ENCODE assay signal across 10 cellular contexts in the genomic region with DNA sequence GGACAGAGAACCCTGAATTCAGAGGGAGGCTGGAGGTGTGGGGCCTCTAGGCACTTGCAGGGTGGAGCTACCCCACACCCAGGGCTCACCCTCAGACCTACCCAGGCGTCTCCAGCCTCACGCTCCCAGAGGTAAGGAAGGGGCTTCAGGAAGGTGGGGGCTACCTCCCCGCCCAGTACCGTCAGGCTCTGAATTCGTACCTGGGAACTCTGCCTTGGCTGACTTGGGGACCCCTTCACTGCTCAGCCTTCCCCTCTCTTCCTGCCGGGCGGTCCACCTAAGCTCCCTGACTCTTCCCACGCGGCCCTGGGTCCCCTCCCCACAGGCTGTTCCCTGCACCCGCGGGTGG. TPM values are rescaled to one million over a fixed set of nuclear protein-coding genes. Genes with fewer than 3 reads are reported as not detected.
DNase-seq lines count a peak whose midpoint lies in the region; ATAC-seq and TF ChIP-seq lines count a peak whose summit lies in the region.
"Had no signal": no experiment of that assay in that cellular context is flagged by ENCODE, and none has a peak within 500 bp of the region (broad histone marks: within the 10 kb centered on the region; RNA-seq: fewer than 3 reads in every experiment).

No MANE protein-coding gene starts in this region.

- H3K9me3 Mint-ChIP-seq in dendritic cell treated with granulocyte-macrophage colony-stimulating factor and Interleukin-4, amounts not matched to agents 40 ng/mL and 50 ng/mL, for 4 days, result no peaks in the 10 kb centered on the region

- intact Hi-C loops in heart left ventricle (cut with DNase I), result no loop called here
- intact Hi-C loops in cardiac septum (cut with DNase I), result no loop called here
- intact Hi-C loops in dendritic cell treated with granulocyte-macrophage colony-stimulating factor and Interleukin-4, amounts not matched to agents 40 ng/mL and 50 ng/mL, for 4 days (cut with micrococcal nuclease), result no loop called here
- intact Hi-C loops in upper lobe of right lung (cut with DNase I), result no loop called here
- intact Hi-C loops in head of caudate nucleus (cut with DNase I), result no loop called here

- no peak overlapping the region for H3K27ac ChIP-seq in heart left ventricle
- no peak overlapping the region for H3K27ac ChIP-seq in muscle layer of colon (ENCODE audit: low read depth, low read length)
- no peak overlapping the region for H3K27ac ChIP-seq in upper lobe of right lung

- peak overlapping the region in 11 of 12 donors; percentile 19 to 58 (median 44) for H3K4me3 ChIP-seq in heart left ventricle
- H3K4me3 ChIP-seq in muscle layer of colon (ENCODE audit: low read depth in 1 of 2, low read length in 2 of 2), result peak overlapping the region; percentile 32 to 42
- peak overlapping the region; percentile 50 for H3K4me3 ChIP-seq in upper lobe of right lung

- no peak for TF ChIP-seq CTCF in heart left ventricle (IDR thresholded peaks at IDR 0.05)
- no peak for TF ChIP-seq CTCF in upper lobe of right lung (IDR thresholded peaks at IDR 0.05)

- peak overlapping the region; percentile 85 for H3K4me3 Mint-ChIP-seq in dendritic cell treated with granulocyte-macrophage colony-stimulating factor and Interleukin-4, amounts not matched to agents 40 ng/mL and 50 ng/mL, for 4 days

- H3K4me1 Mint-ChIP-seq in dendritic cell treated with granulocyte-macrophage colony-stimulating factor and Interleukin-4, amounts not matched to agents 40 ng/mL and 50 ng/mL, for 4 days (ENCODE audit: low read depth), result peaks cover 7% of the 10 kb centered on the region

- H3K9ac ChIP-seq in muscle layer of colon (ENCODE audit: low read length), result no peak overlapping the region

- H3K27me3 Mint-ChIP-seq in dendritic cell treated with granulocyte-macrophage colony-stimulating factor and Interleukin-4, amounts not matched to agents 40 ng/mL and 50 ng/mL, for 4 days, result peaks cover 55% of the 10 kb centered on the region

- H3K9me3 ChIP-seq in heart left ventricle, result no peaks in the 10 kb centered on the region
- no peaks in the 10 kb centered on the region for H3K9me3 ChIP-seq in muscle layer of colon (ENCODE audit: low read length)
- no peaks in the 10 kb centered on the region for H3K9me3 ChIP-seq in upper lobe of right lung

- H3K27ac Mint-ChIP-seq in dendritic cell treated with granulocyte-macrophage colony-stimulating factor and Interleukin-4, amounts not matched to agents 40 ng/mL and 50 ng/mL, for 4 days, result peak overlapping the region; percentile 58

- WGBS in heart left ventricle, 4 donors, result 23 to 47% (median 42%) methylated on average over 9 to 11 of the region's 11 CpGs

- no peak for TF ChIP-seq POLR2A in heart left ventricle (IDR thresholded peaks at IDR 0.05)

- H3K36me3 ChIP-seq in heart left ventricle, result no peaks in the 10 kb centered on the region
- no peaks in the 10 kb centered on the region for H3K36me3 ChIP-seq in muscle layer of colon (ENCODE audit: insufficient read depth, low read length)
- no peaks in the 10 kb centered on the region for H3K36me3 ChIP-seq in upper lobe of right lung

- peaks cover 0 to 11% (median 1%) of the 10 kb centered on the region in 12 donors for H3K4me1 ChIP-seq in heart left ventricle
- H3K4me1 ChIP-seq in muscle layer of colon (ENCODE audit: insufficient read depth, low read length), result no peaks in the 10 kb centered on the region
- H3K4me1 ChIP-seq in upper lobe of right lung, result peaks cover 5% of the 10 kb centered on the region

- no peaks in the 10 kb centered on the region for H3K36me3 Mint-ChIP-seq in dendritic cell treated with granulocyte-macrophage colony-stimulating factor and Interleukin-4, amounts not matched to agents 40 ng/mL and 50 ng/mL, for 4 days (ENCODE audit: low read depth)

- no peak for ATAC-seq in heart left ventricle
- no peak for ATAC-seq in upper lobe of right lung
- no peak for ATAC-seq in GM19395 (IDR thresholded peaks at IDR 0.05; ENCODE audit: unreplicated experiment)
- no peak for ATAC-seq in GM21528 (IDR thresholded peaks at IDR 0.05; ENCODE audit: low FRiP score, unreplicated experiment)

- DNase-seq in heart left ventricle (peak in 1 of 5 donors; percentile 18), cardiac septum (ENCODE audit: low spot score) (no peak), upper lobe of right lung (no peak), head of caudate nucleus (no peak)
- DNase-seq: NCI-H2171, T-helper 9 cell had no signal

- H3K27me3 ChIP-seq in heart left ventricle (peaks cover 0 to 32% (median 18%) of the 10 kb centered on the region in 9 donors), muscle layer of colon (ENCODE audit: control insufficient read depth in 1 of 2, insufficient read depth in 2 of 2, low read length in 2 of 2) (peaks cover 5 to 30% of the 10 kb centered on the region in 2 donors), upper lobe of right lung (peaks cover 25% of the 10 kb centered on the region)

RNA-seq across cellular contexts. Expression of a gene that starts 28.5 kb away (rescaled TPM):
- total RNA-seq in heart left ventricle (10 to 100 TPM; 12.4 to 41.6 (median 23.8) TPM), cardiac septum (16.7 TPM), upper lobe of right lung (70.3 TPM)
- 10 to 100 TPM in 1 of 2 donors, 1 to 10 TPM in 1; 6.9 to 17.9 TPM for polyA plus RNA-seq in heart left ventricle
